9 cellular contexts compared by ENCODE assay signal in genomic region chr18:80108122-80108536, GRCh38. TPM values are rescaled to one million over a fixed set of nuclear protein-coding genes. Genes with fewer than 3 reads are reported as not detected.
DNase-seq lines count a peak whose midpoint lies in the region; ATAC-seq and TF ChIP-seq lines count a peak whose summit lies in the region.
"Had no signal": no experiment of that assay in that cellular context is flagged by ENCODE, and none has a peak within 500 bp of the region (broad histone marks: within the 10 kb centered on the region; RNA-seq: fewer than 3 reads in every experiment).

No MANE protein-coding gene starts in this region.

- no peak for DNase-seq in GM23338 (ENCODE audit: low spot score)
- DNase-seq in activated CD8-positive, alpha-beta T cell treated with anti-CD3 and anti-CD28 coated beads for 36 hours, result no peak
- DNase-seq in heart left ventricle, result peak in 1 of 5 donors; percentile 15
- no peak for DNase-seq in sigmoid colon
- DNase-seq in NCI-H2029 treated with DMSO at 0.1 percent for 48 hours (lab: John Stamatoyannopoulos, UW), result no peak
- DNase-seq in NCI-H526 treated with DMSO at 0.1 percent for 48 hours (lab: John Stamatoyannopoulos, UW), result no peak
- no peak for DNase-seq in C1 segment of cervical spinal cord (lab: John Stamatoyannopoulos, UW)
- no peak for DNase-seq in inferior parietal cortex (ENCODE audit: extremely low spot score)

- no peaks in the 10 kb centered on the region for H3K27me3 ChIP-seq in GM23338 (ENCODE audit: insufficient read depth)
- no peaks in the 10 kb centered on the region for H3K27me3 ChIP-seq in heart left ventricle
- no peaks in the 10 kb centered on the region for H3K27me3 ChIP-seq in sigmoid colon

- no peak overlapping the region for H3K4me2 ChIP-seq in GM23338

- intact Hi-C loops in activated CD8-positive, alpha-beta T cell treated with anti-CD3 and anti-CD28 coated beads for 36 hours (cut with micrococcal nuclease), result no loop called here
- intact Hi-C loops in heart left ventricle (cut with DNase I), result loop anchor here in 5 of 10 donors (2.0 to 10.0 kb wide), 5 partner anchors 71 to 1041 kb away; partner anchors contain the start of genes RBFA (in 2 of the 5), ATP9B (in 1 of the 5) and SLC66A2 (in 1 of the 5)
- intact Hi-C loops in sigmoid colon (cut with DNase I), result loop anchor here (2.0 to 5.0 kb wide), 2 partner anchors 73 to 121 kb away; partner anchors contain the start of genes RBFA and TXNL4A

- H3K4me3 ChIP-seq in GM23338 (no peak overlapping the region), heart left ventricle (no peak overlapping the region), sigmoid colon (no peak overlapping the region)

- TF ChIP-seq EP300 in sigmoid colon (IDR thresholded peaks at IDR 0.05), result no peak

- CTCF ChIA-PET in activated CD8-positive, alpha-beta T cell treated with anti-CD3 and anti-CD28 coated beads for 36 hours (lab: Charles Lee), result no interaction called here

- peak overlapping the region; percentile 70; the same call in 2 of the 3 replicates for H3K4me3 Mint-ChIP-seq in GM23338
- H3K4me3 Mint-ChIP-seq in activated CD8-positive, alpha-beta T cell treated with anti-CD3 and anti-CD28 coated beads for 36 hours, result peak overlapping the region; percentile 70

- peaks cover 29% of the 10 kb centered on the region for H4K20me1 ChIP-seq in GM23338 (replicated peaks; ENCODE audit: insufficient read depth)

- no peak overlapping the region for H2AFZ ChIP-seq in GM23338

- TF ChIP-seq POLR2A in heart left ventricle (IDR thresholded peaks at IDR 0.05), result no peak
- no peak for TF ChIP-seq POLR2A in sigmoid colon (IDR thresholded peaks at IDR 0.05)

- peaks cover 36% of the 10 kb centered on the region for H3K79me2 ChIP-seq in GM23338 (replicated peaks; ENCODE audit: insufficient read depth)

- peaks cover 15% of the 10 kb centered on the region for H3K36me3 Mint-ChIP-seq in GM23338 (ENCODE audit: low read depth)
- peaks cover 18% of the 10 kb centered on the region for H3K36me3 Mint-ChIP-seq in activated CD8-positive, alpha-beta T cell treated with anti-CD3 and anti-CD28 coated beads for 36 hours (ENCODE audit: low read depth)

- H3K4me1 ChIP-seq in GM23338 (ENCODE audit: insufficient read depth), result peaks cover 43% of the 10 kb centered on the region
- peaks cover 0 to 33% (median 21%) of the 10 kb centered on the region in 12 donors for H3K4me1 ChIP-seq in heart left ventricle
- peaks cover 0 to 32% (median 16%) of the 10 kb centered on the region in 4 donors for H3K4me1 ChIP-seq in sigmoid colon

- H3F3A ChIP-seq in GM23338 (replicated peaks; ENCODE audit: low read depth), result no peaks in the 10 kb centered on the region

- 91 to 94% (median 92%) methylated on average over 22 to 23 of the region's 23 CpGs for WGBS in heart left ventricle, 4 donors
- 93 to 94% methylated on average over 23 of the region's 23 CpGs for WGBS in sigmoid colon, 2 donors

- no peak overlapping the region for H3K27ac ChIP-seq in GM23338 (ENCODE audit: low read depth)
- peak overlapping the region in 7 of 12 donors; percentile 77 to 95 (median 87) for H3K27ac ChIP-seq in heart left ventricle
- peak overlapping the region; percentile 83 to 94 (median 92) for H3K27ac ChIP-seq in sigmoid colon

- POLR2A ChIA-PET in activated CD8-positive, alpha-beta T cell treated with anti-CD3 and anti-CD28 coated beads for 36 hours (lab: Charles Lee), result interaction anchor here (2.7 kb wide), 1 partner anchor 119 kb away, joined by 12 read pairs; the partner anchor contains the start of gene TXNL4A

- H3K9me2 ChIP-seq in GM23338 (ENCODE audit: insufficient read depth), result 0 out of 2 replicates have a peak, but pooled peaks cover 8% of the 10 kb centered on the region

- peaks cover 66% of the 10 kb centered on the region for H3K4me1 Mint-ChIP-seq in GM23338
- peaks cover 42% of the 10 kb centered on the region for H3K4me1 Mint-ChIP-seq in activated CD8-positive, alpha-beta T cell treated with anti-CD3 and anti-CD28 coated beads for 36 hours (ENCODE audit: low read depth)

- H3K9me3 Mint-ChIP-seq in GM23338, result peaks cover 2% of the 10 kb centered on the region; the same call in 1 of the 3 replicates
- no peaks in the 10 kb centered on the region for H3K9me3 Mint-ChIP-seq in activated CD8-positive, alpha-beta T cell treated with anti-CD3 and anti-CD28 coated beads for 36 hours
- H3K9me3 Mint-ChIP-seq: stimulated activated naive CD8-positive, alpha-beta T cell treated with anti-CD3 and anti-CD28 coated beads, Interleukin-15, amount 100 ng/mL, for 72 hours had no signal

- H3K27ac Mint-ChIP-seq in GM23338, result no peak overlapping the region; the same call in 1 of the 2 replicates
- H3K27ac Mint-ChIP-seq in activated CD8-positive, alpha-beta T cell treated with anti-CD3 and anti-CD28 coated beads for 36 hours, result no peak overlapping the region

- H3K9me3 ChIP-seq in heart left ventricle, result no peaks in the 10 kb centered on the region
- H3K9me3 ChIP-seq in sigmoid colon, result no peaks in the 10 kb centered on the region

- peaks cover 13% of the 10 kb centered on the region for H3K27me3 Mint-ChIP-seq in GM23338 (ENCODE audit: insufficient read depth, low read depth, poor library complexity)
- H3K27me3 Mint-ChIP-seq in activated CD8-positive, alpha-beta T cell treated with anti-CD3 and anti-CD28 coated beads for 36 hours, result no peaks in the 10 kb centered on the region
- H3K27me3 Mint-ChIP-seq: stimulated activated naive CD8-positive, alpha-beta T cell treated with anti-CD3 and anti-CD28 coated beads, Interleukin-15, amount 100 ng/mL, for 72 hours had no signal

- H3K36me3 ChIP-seq in GM23338 (ENCODE audit: insufficient read depth) (no peaks in the 10 kb centered on the region; the same call in 1 of the 2 replicates), heart left ventricle (no peaks in the 10 kb centered on the region), sigmoid colon (no peaks in the 10 kb centered on the region)

- ATAC-seq in GM23338 (no peak), heart left ventricle (peak in 1 of 4 donors; percentile 5)
- ATAC-seq in activated CD8-positive, alpha-beta T cell treated with anti-CD3 and anti-CD28 coated beads for 36 hours, result no peak

- TF ChIP-seq CTCF in GM23338 (conservative IDR thresholded peaks at IDR 0.05; ENCODE audit: low read depth in 2 of 2) (no peak), heart left ventricle (IDR thresholded peaks at IDR 0.05) (no peak), sigmoid colon (IDR thresholded peaks at IDR 0.05) (no peak)
- no peak for TF ChIP-seq CTCF in activated CD8-positive, alpha-beta T cell treated with anti-CD3 and anti-CD28 coated beads for 36 hours (IDR thresholded peaks at IDR 0.05)

TF ChIP-seq in GM23338, 12 proteins besides CTCF, POLR2A, EP300 and RAD21:
- TF ChIP-seq REST (IDR thresholded peaks at IDR 0.05; ENCODE audit: unreplicated experiment) (no peak), STAT1 (IDR thresholded peaks at IDR 0.05; ENCODE audit: unreplicated experiment) (no peak), EZH2 (IDR thresholded peaks at IDR 0.05; ENCODE audit: low read depth, unreplicated experiment) (no peak)

RNA-seq across cellular contexts. Expression of gene ADNP2, which starts 0.9 kb away (rescaled TPM):
- 53.6 and 66.4 TPM in 2 replicates for total RNA-seq in GM23338 (2014; rRNA removed; shearing (Covaris generic))
- polyA plus RNA-seq in GM23338 (2016; fragmentation: Nextera tagmentation; extraction: Ambion mirVana), result 18.5 and 19.3 TPM in 2 replicates
- total RNA-seq in activated CD8-positive, alpha-beta T cell treated with anti-CD3 and anti-CD28 coated beads for 36 hours, result 10 to 100 TPM; 22.1 to 22.5 TPM
- total RNA-seq in heart left ventricle, result 10 to 100 TPM in 4 of 9 donors, 1 to 10 TPM in 5; 6.7 to 13.1 (median 8.8) TPM
- polyA plus RNA-seq in heart left ventricle, result 10 to 100 TPM in 1 of 2 donors, 1 to 10 TPM in 1; 3.0 to 12.3 TPM
- 10 to 100 TPM; 13.0 to 18.0 (median 13.3) TPM for total RNA-seq in sigmoid colon
- 10 to 100 TPM in 1 of 3 donors, 1 to 10 TPM in 2; 3.6 to 10.3 (median 4.9) TPM for polyA plus RNA-seq in sigmoid colon
